In the genomic region with DNA sequence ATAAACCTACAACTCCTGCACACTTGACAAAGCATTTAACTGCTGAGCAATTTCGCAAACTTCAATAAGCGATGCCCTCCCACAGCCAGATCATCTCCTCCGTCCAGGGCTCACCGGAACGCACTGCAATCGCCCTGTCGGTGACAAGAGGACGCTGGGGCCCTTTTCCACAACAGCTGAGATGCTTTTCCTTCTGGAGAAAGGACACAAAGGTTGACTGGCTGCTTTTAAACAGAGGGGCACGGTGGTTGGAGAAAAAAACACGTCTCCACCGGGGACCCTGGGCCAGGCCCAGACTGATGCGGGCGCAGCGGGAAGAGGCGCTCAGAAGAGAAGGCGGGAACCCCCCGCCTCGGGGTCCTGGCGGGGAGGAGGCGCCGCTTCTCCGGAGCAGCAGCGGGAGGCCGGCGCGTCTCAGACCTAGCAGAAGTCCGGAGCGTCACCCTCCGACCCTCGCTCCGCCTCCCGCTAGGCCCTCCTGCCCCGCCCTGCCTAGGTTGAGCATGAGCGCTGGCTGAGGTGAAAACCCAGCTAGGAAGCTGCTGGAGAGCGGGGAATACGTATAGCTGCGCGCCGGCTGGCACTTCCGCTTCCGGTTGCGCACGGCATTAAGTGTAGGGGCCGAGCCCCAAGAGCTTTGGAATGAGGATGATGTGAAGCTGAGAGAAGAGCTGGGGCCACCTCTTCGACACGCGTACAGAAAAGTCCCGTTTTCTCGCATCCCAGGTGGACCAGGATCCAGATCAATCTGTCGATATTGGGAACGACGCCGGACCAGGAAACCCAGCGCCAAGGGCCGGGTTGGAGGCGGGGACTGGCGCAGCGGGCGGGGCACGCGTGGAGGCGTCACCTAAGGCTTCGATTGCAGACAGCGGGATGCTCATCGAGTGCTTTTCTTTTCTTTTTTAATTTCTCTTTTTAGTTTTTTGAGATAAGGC, we compare ENCODE assay signal across 8 cellular contexts. TPM values are rescaled to one million over a fixed set of nuclear protein-coding genes. Genes with fewer than 3 reads are reported as not detected.
DNase-seq lines count a peak whose midpoint lies in the region; ATAC-seq, FAIRE-seq and TF ChIP-seq lines count a peak whose summit lies in the region.

A gene (minus strand): TSS at position 564 of the 938 bp plus-strand sequence. CDS start 3,788 bp downstream, outside the sequence.

- H3K4me3 ChIP-seq in fibroblast of villous mesenchyme (ENCODE audit: low read depth, low read length) (peak within 1 kb of the TSS; percentile 77), neural cell (ENCODE audit: low read length) (peak within 1 kb of the TSS; percentile 86)

- H3K79me2 ChIP-seq in neural cell (replicated peaks; ENCODE audit: insufficient read depth, low read length) = no peaks in the 10 kb centered on the region

- H3K9me2 ChIP-seq in neural cell (ENCODE audit: insufficient read depth, low read length) = no peaks in the 10 kb centered on the region

- H3K9ac ChIP-seq in neural cell (ENCODE audit: low read length) = peak within 1 kb of the TSS; percentile 91

- peak; percentile 62 for TF ChIP-seq EP300 in neural cell (conservative IDR thresholded peaks at IDR 0.05; ENCODE audit: poor library complexity, severe bottlenecking)

- peaks cover 12% of the 10 kb centered on the region for H3K4me1 Mint-ChIP-seq in stimulated activated naive CD8-positive, alpha-beta T cell treated with anti-CD3 and anti-CD28 coated beads, Interleukin-15, amount 100 ng/mL, for 72 hours

- peak; percentile 38 for FAIRE-seq in H54 (lab: Jason Lieb, UNC)

- no peaks in the 10 kb centered on the region for H3K27me3 Mint-ChIP-seq in stimulated activated naive CD8-positive, alpha-beta T cell treated with anti-CD3 and anti-CD28 coated beads, Interleukin-15, amount 100 ng/mL, for 72 hours

- peak within 1 kb of the TSS; percentile 87 to 97 for H3K27ac Mint-ChIP-seq in stimulated activated naive CD8-positive, alpha-beta T cell treated with anti-CD3 and anti-CD28 coated beads, Interleukin-15, amount 100 ng/mL, for 72 hours

- peak; percentile 74 for TF ChIP-seq POLR2A in H54 (IDR thresholded peaks at IDR 0.05; ENCODE audit: low read depth, low read length)

- peak within 1 kb of the TSS; percentile 89 to 98 for H3K4me3 Mint-ChIP-seq in stimulated activated naive CD8-positive, alpha-beta T cell treated with anti-CD3 and anti-CD28 coated beads, Interleukin-15, amount 100 ng/mL, for 72 hours

- peak; percentile 99 for DNase-seq in ELR (ENCODE audit: low read depth)
- peak; percentile 95 for DNase-seq in H54 (ENCODE audit: insufficient read length, low spot score)
- DNase-seq in M059J (ENCODE audit: low read depth) = peak; percentile 97
- peak; percentile 90 to 94 for DNase-seq in SHP77 (lab: John Stamatoyannopoulos, UW)
- DNase-seq in activated gamma-delta T cell treated with anti-CD3 and anti-CD28 coated beads, Interleukin-2, amount 50 U/mL, for 16 hours (ENCODE audit: low read depth) = peak; percentile 84
- peak; percentile 97 for DNase-seq in fibroblast of villous mesenchyme (ENCODE audit: low read depth)
- DNase-seq in stimulated activated naive CD8-positive, alpha-beta T cell treated with anti-CD3 and anti-CD28 coated beads, Interleukin-15, amount 100 ng/mL, for 72 hours = peak; percentile 93 to 96

- H3K9me3 Mint-ChIP-seq in stimulated activated naive CD8-positive, alpha-beta T cell treated with anti-CD3 and anti-CD28 coated beads, Interleukin-15, amount 100 ng/mL, for 72 hours = peaks cover 0 to 13% of the 10 kb centered on the region in 2 donors

- H3K27me3 ChIP-seq in neural cell (ENCODE audit: insufficient read depth, low read depth, low read length) = no peaks in the 10 kb centered on the region

- peak within 1 kb of the TSS; percentile 86 for H3K4me2 ChIP-seq in neural cell (ENCODE audit: low read length)

- H2AFZ ChIP-seq in neural cell (ENCODE audit: low read depth, low read length) = peak within 1 kb of the TSS; percentile 77

- H3K9me3 ChIP-seq in neural cell (ENCODE audit: low read length) = no peaks in the 10 kb centered on the region

- H3K27ac ChIP-seq in neural cell (ENCODE audit: low read length) = peak within 1 kb of the TSS; percentile 95

- no peaks in the 10 kb centered on the region for H4K20me1 ChIP-seq in neural cell (ENCODE audit: insufficient read depth)

- no peaks in the 10 kb centered on the region for H3K36me3 ChIP-seq in neural cell (ENCODE audit: insufficient read depth, low read length)

- H3F3A ChIP-seq in neural cell (ENCODE audit: insufficient read depth, low read length, poor library complexity, severe bottlenecking) = no peaks in the 10 kb centered on the region

- TF ChIP-seq RAD21 in neural cell (conservative IDR thresholded peaks at IDR 0.05) = peak; percentile 54

- ATAC-seq in stimulated activated naive CD8-positive, alpha-beta T cell treated with anti-CD3 and anti-CD28 coated beads, Interleukin-15, amount 100 ng/mL, for 72 hours = peak; percentile 99

- TF ChIP-seq CTCF in fibroblast of villous mesenchyme (IDR thresholded peaks at IDR 0.05; ENCODE audit: insufficient read depth, low read depth, low read length) (no peak), neural cell (IDR thresholded peaks at IDR 0.05; ENCODE audit: poor library complexity, severe bottlenecking) (no peak)

TF ChIP-seq in neural cell, 6 proteins besides CTCF, POLR2A, EP300 and RAD21:
- TF ChIP-seq SMC3 (conservative IDR thresholded peaks at IDR 0.05; ENCODE audit: poor library complexity) = peak; percentile 59
- TF ChIP-seq MXI1 (conservative IDR thresholded peaks at IDR 0.05; ENCODE audit: poor library complexity, severe bottlenecking) = peak; percentile 84
- peak; percentile 69 for TF ChIP-seq TAF1 (IDR thresholded peaks at IDR 0.05; ENCODE audit: low read depth)
- TF ChIP-seq EZH2 (IDR thresholded peaks at IDR 0.05; ENCODE audit: borderline replicate concordance, insufficient read depth, low read length, poor library complexity, severe bottlenecking) = no peak

RNA-seq across cellular contexts. Expression of the gene that starts here (rescaled TPM):
- 1.3 and 3.8 TPM in 2 replicates for total RNA-seq in M059J (2014; rRNA removed; shearing (Covaris generic))
- 7.7 and 10.8 TPM in 2 replicates for total RNA-seq in fibroblast of villous mesenchyme
- polyA plus RNA-seq in neural cell = 7.4 and 10.0 TPM in 2 replicates
- polyA minus RNA-seq in neural cell = 21.9 and 25.9 TPM in 2 replicates

Comparison
In these comparisons a context has a peak if more than half of its experiments do, and no peak if none do; other contexts are left out.
1. Peak in every context shown above with its lines: DNase-seq, ATAC-seq, H3K4me3 ChIP-seq and H3K27ac ChIP-seq.